Comparison of ENCODE assay signal across 16 cellular contexts in genomic region chr10:14549496-14549895, GRCh38.
DNase-seq lines count a peak whose midpoint lies in the region; ATAC-seq, FAIRE-seq and TF ChIP-seq lines count a peak whose summit lies in the region.
"Had no signal": no experiment of that assay in that cellular context is flagged by ENCODE, and none has a peak within 500 bp of the region (broad histone marks: within the 10 kb centered on the region; RNA-seq: fewer than 3 reads in every experiment).

No MANE protein-coding gene starts in this region.

- no peaks in the 10 kb centered on the region for H3K9me3 Mint-ChIP-seq in activated CD4-positive, alpha-beta T cell treated with anti-CD3 and anti-CD28 coated beads, Interleukin-2, amount 10 ng/mL, durations not matched to agents 7 days and 5 days
- no peaks in the 10 kb centered on the region for H3K9me3 Mint-ChIP-seq in astrocyte (ENCODE audit: unreplicated experiment)
- H3K9me3 Mint-ChIP-seq in stimulated activated naive B cell treated with anti-CD40 and anti-IgM and Interleukin-4, amounts not matched to agents 10 μg/mL and 1 μg/mL and 100 μg/mL, for 72 hours: peaks cover 0 to 1% of the 10 kb centered on the region in 2 donors
- H3K9me3 Mint-ChIP-seq: activated naive CD8-positive, alpha-beta T cell treated with anti-CD3 and anti-CD28 coated beads, Interleukin-2, amount 10 ng/mL, durations not matched to agents 7 days and 5 days had no signal

- DNase-seq in activated CD4-positive, alpha-beta T cell treated with anti-CD3 and anti-CD28 coated beads, Interleukin-2, amount 10 ng/mL, durations not matched to agents 7 days and 5 days: no peak
- no peak for DNase-seq in activated CD4-positive, alpha-beta T cell treated with anti-CD3 and anti-CD28 coated beads for 1 hour
- DNase-seq in astrocyte (ENCODE audit: low read depth) (no peak), HepG2 (ENCODE audit: low spot score) (no peak), kidney (no peak), mucosa of descending colon (no peak)
- no peak for DNase-seq in stimulated activated naive B cell treated with anti-CD40 and anti-IgM and Interleukin-4, amounts not matched to agents 10 μg/mL and 1 μg/mL and 100 μg/mL, for 72 hours
- DNase-seq: activated naive CD8-positive, alpha-beta T cell treated with anti-CD3 and anti-CD28 coated beads, Interleukin-2, amount 10 ng/mL, durations not matched to agents 7 days and 5 days; effector CD8-positive, alpha-beta T cell; H7; lower lobe of right lung; NCI-H1092 treated with DMSO at 0.1 percent for 48 hours; NCI-H524 treated with DMSO at 0.1 percent for 48 hours had no signal

- TF ChIP-seq EP300 in HepG2 (IDR thresholded peaks at IDR 0.05; ENCODE audit: low read depth in 2 of 2, low read length in 2 of 2) (no peak), HepG2 (CRISPR knock-in tag; IDR thresholded peaks at IDR 0.05; ENCODE audit: borderline replicate concordance) (no peak)

- CTCF ChIA-PET in activated CD4-positive, alpha-beta T cell treated with anti-CD3 and anti-CD28 coated beads, Interleukin-2, amount 10 ng/mL, durations not matched to agents 7 days and 5 days (lab: Charles Lee): interaction anchor here (1.2 to 2.0 kb wide), 2 partner anchors 9 to 11 kb away, joined by 3 to 8 read pairs; no protein-coding TSS in a partner anchor
- CTCF ChIA-PET in HepG2 (lab: Yijun Ruan, JAX; ENCODE audit: low intra/inter-chr PET ratio, low total read pairs): no interaction called here

- H4K20me1 ChIP-seq in astrocyte (ENCODE audit: insufficient read depth, low read length): no peaks in the 10 kb centered on the region
- no peaks in the 10 kb centered on the region; the same call in 1 of the 2 replicates for H4K20me1 ChIP-seq in HepG2 (ENCODE audit: insufficient read depth, low read length)

- TF ChIP-seq CTCF in astrocyte (IDR thresholded peaks at IDR 0.05; ENCODE audit: insufficient read depth, low read depth, low read length) (no peak), HepG2 (CRISPR knock-in tag; IDR thresholded peaks at IDR 0.05) (no peak), kidney (IDR thresholded peaks at IDR 0.05; ENCODE audit: borderline replicate concordance, extremely low read depth, insufficient read depth) (no peak), mucosa of descending colon (IDR thresholded peaks at IDR 0.05) (no peak)

- POLR2A ChIA-PET in activated CD4-positive, alpha-beta T cell treated with anti-CD3 and anti-CD28 coated beads, Interleukin-2, amount 10 ng/mL, durations not matched to agents 7 days and 5 days (lab: Charles Lee): no interaction called here
- POLR2A ChIA-PET in HepG2 (lab: Yijun Ruan, JAX): interaction anchor here (0.7 to 2.4 kb wide), 8 partner anchors 11 to 329 kb away, joined by 3 to 8 read pairs (median 4); partner anchors contain the start of gene SUV39H2

- peak overlapping the region; percentile 30 for H2AFZ ChIP-seq in astrocyte (ENCODE audit: low read depth, low read length)
- H2AFZ ChIP-seq in HepG2 (ENCODE audit: low read length): no peak overlapping the region

- peaks cover 78% of the 10 kb centered on the region for H3K4me1 Mint-ChIP-seq in activated CD4-positive, alpha-beta T cell treated with anti-CD3 and anti-CD28 coated beads, Interleukin-2, amount 10 ng/mL, durations not matched to agents 7 days and 5 days
- peaks cover 19% of the 10 kb centered on the region for H3K4me1 Mint-ChIP-seq in astrocyte (ENCODE audit: low read depth, unreplicated experiment)
- peaks cover 50 to 84% of the 10 kb centered on the region in 2 donors for H3K4me1 Mint-ChIP-seq in stimulated activated naive B cell treated with anti-CD40 and anti-IgM and Interleukin-4, amounts not matched to agents 10 μg/mL and 1 μg/mL and 100 μg/mL, for 72 hours

- H3K27me3 ChIP-seq in astrocyte (ENCODE audit: insufficient read depth, low read length) (no peaks in the 10 kb centered on the region), HepG2 (ENCODE audit: control insufficient read depth in 1 of 2, insufficient read depth in 2 of 2, low read length in 2 of 2) (no peaks in the 10 kb centered on the region)
- H3K27me3 ChIP-seq: tibial nerve had no signal

- peaks cover 63% of the 10 kb centered on the region for H3K36me3 Mint-ChIP-seq in activated CD4-positive, alpha-beta T cell treated with anti-CD3 and anti-CD28 coated beads, Interleukin-2, amount 10 ng/mL, durations not matched to agents 7 days and 5 days (ENCODE audit: low read depth)
- H3K36me3 Mint-ChIP-seq in astrocyte (ENCODE audit: low read depth, unreplicated experiment): peaks cover 5% of the 10 kb centered on the region
- peaks cover 28 to 40% of the 10 kb centered on the region in 2 donors for H3K36me3 Mint-ChIP-seq in stimulated activated naive B cell treated with anti-CD40 and anti-IgM and Interleukin-4, amounts not matched to agents 10 μg/mL and 1 μg/mL and 100 μg/mL, for 72 hours

- no peak for FAIRE-seq in astrocyte (lab: Jason Lieb, UNC)
- no peak for FAIRE-seq in HepG2 (lab: Jason Lieb, UNC)
- FAIRE-seq in kidney (lab: Jason Lieb, UNC): no peak
- FAIRE-seq: A204.1 had no signal

- H3K27ac ChIP-seq in astrocyte (ENCODE audit: low read depth, low read length): no peak overlapping the region
- peak overlapping the region; percentile 71 for H3K27ac ChIP-seq in HepG2 (ENCODE audit: extremely low read length, insufficient read depth, low read length)
- H3K27ac ChIP-seq in kidney (ENCODE audit: low read depth in 2 of 2, low read length in 2 of 2): no peak overlapping the region
- H3K27ac ChIP-seq: lower lobe of right lung had no signal

- peak overlapping the region; percentile 20 for H3K27ac Mint-ChIP-seq in activated CD4-positive, alpha-beta T cell treated with anti-CD3 and anti-CD28 coated beads, Interleukin-2, amount 10 ng/mL, durations not matched to agents 7 days and 5 days
- no peak overlapping the region for H3K27ac Mint-ChIP-seq in astrocyte (ENCODE audit: unreplicated experiment)
- peak overlapping the region; percentile 34 for H3K27ac Mint-ChIP-seq in stimulated activated naive B cell treated with anti-CD40 and anti-IgM and Interleukin-4, amounts not matched to agents 10 μg/mL and 1 μg/mL and 100 μg/mL, for 72 hours

- WGBS in HepG2 (ENCODE audit: low lambda C conversion rate): 97% methylated on average over 6 of the region's 6 CpGs

- H3K4me3 Mint-ChIP-seq in activated CD4-positive, alpha-beta T cell treated with anti-CD3 and anti-CD28 coated beads, Interleukin-2, amount 10 ng/mL, durations not matched to agents 7 days and 5 days: no peak overlapping the region
- no peak overlapping the region for H3K4me3 Mint-ChIP-seq in astrocyte (ENCODE audit: unreplicated experiment)
- H3K4me3 Mint-ChIP-seq in stimulated activated naive B cell treated with anti-CD40 and anti-IgM and Interleukin-4, amounts not matched to agents 10 μg/mL and 1 μg/mL and 100 μg/mL, for 72 hours: no peak overlapping the region
- H3K4me3 Mint-ChIP-seq: activated naive CD8-positive, alpha-beta T cell treated with anti-CD3 and anti-CD28 coated beads, Interleukin-2, amount 10 ng/mL, durations not matched to agents 7 days and 5 days had no signal

- H3K79me2 ChIP-seq in astrocyte (ENCODE audit: insufficient read depth, low read length) (peaks cover 14% of the 10 kb centered on the region), HepG2 (ENCODE audit: insufficient read depth, low read length) (peaks cover 28% of the 10 kb centered on the region)

- intact Hi-C loops in HepG2 (cut with micrococcal nuclease; ENCODE audit: unreplicated experiment): no loop called here
- intact Hi-C loops in kidney (cut with DNase I): no loop called here
- intact Hi-C loops in mucosa of descending colon (cut with DNase I, micrococcal nuclease): no loop called here

- no TSS peak for BruUV-seq in HepG2 (replicated peaks; lab: Mats Ljungman, UMichigan)

- in situ Hi-C loops in HepG2 (cut with HindIII; ENCODE audit: extremely low pct_ligation_motif_present, low pct_unique_long_range_greater_than_20kb): no loop called here

- no peaks in the 10 kb centered on the region for H3K27me3 Mint-ChIP-seq in activated CD4-positive, alpha-beta T cell treated with anti-CD3 and anti-CD28 coated beads, Interleukin-2, amount 10 ng/mL, durations not matched to agents 7 days and 5 days
- no peaks in the 10 kb centered on the region for H3K27me3 Mint-ChIP-seq in astrocyte (ENCODE audit: low read depth, unreplicated experiment)
- no peaks in the 10 kb centered on the region for H3K27me3 Mint-ChIP-seq in stimulated activated naive B cell treated with anti-CD40 and anti-IgM and Interleukin-4, amounts not matched to agents 10 μg/mL and 1 μg/mL and 100 μg/mL, for 72 hours
- H3K27me3 Mint-ChIP-seq: activated naive CD8-positive, alpha-beta T cell treated with anti-CD3 and anti-CD28 coated beads, Interleukin-2, amount 10 ng/mL, durations not matched to agents 7 days and 5 days had no signal

- ATAC-seq in HepG2 (no peak), HG03565 (IDR thresholded peaks at IDR 0.05; ENCODE audit: unreplicated experiment) (no peak), mucosa of descending colon (no peak)
- no peak for ATAC-seq in stimulated activated naive B cell treated with anti-CD40 and anti-IgM and Interleukin-4, amounts not matched to agents 10 μg/mL and 1 μg/mL and 100 μg/mL, for 72 hours (replicated peaks)

- no peak overlapping the region for H3K4me2 ChIP-seq in astrocyte (ENCODE audit: low read length)
- H3K4me2 ChIP-seq in HepG2 (ENCODE audit: low read depth, low read length): no peak overlapping the region

- H3K9me3 ChIP-seq in astrocyte (ENCODE audit: insufficient read depth, low read depth, low read length) (no peaks in the 10 kb centered on the region), HepG2 (ENCODE audit: low read length) (no peaks in the 10 kb centered on the region), kidney (ENCODE audit: control insufficient read depth in 1 of 2, low read length in 2 of 2) (no peaks in the 10 kb centered on the region), mucosa of descending colon (no peaks in the 10 kb centered on the region)
- H3K9me3 ChIP-seq: lower lobe of right lung, tibial nerve had no signal

- TF ChIP-seq POLR2A in HepG2 (IDR thresholded peaks at IDR 0.05; ENCODE audit: insufficient read depth in 1 of 2, low read depth in 2 of 2, low read length in 2 of 2): no peak

- H3K4me3 ChIP-seq in astrocyte (ENCODE audit: insufficient read depth, low read depth, low read length): no peak overlapping the region
- no peak overlapping the region for H3K4me3 ChIP-seq in HepG2 (replicated peaks in 1 of 3; ENCODE audit: insufficient read depth in 1 of 3, low read depth in 2 of 3, low read length in 3 of 3)
- H3K4me3 ChIP-seq in kidney (ENCODE audit: low read length in 2 of 2): no peak overlapping the region
- H3K4me3 ChIP-seq in mucosa of descending colon: no peak overlapping the region
- H3K4me3 ChIP-seq: lower lobe of right lung, tibial nerve had no signal

- H3K9ac ChIP-seq in astrocyte (ENCODE audit: low read length): no peak overlapping the region
- no peak overlapping the region for H3K9ac ChIP-seq in HepG2 (ENCODE audit: insufficient read depth, low read depth, low read length)
- H3K9ac ChIP-seq in kidney (ENCODE audit: low read length in 2 of 2): no peak overlapping the region

- H3K4me1 ChIP-seq in astrocyte (ENCODE audit: insufficient read depth, low read length): peaks cover 22% of the 10 kb centered on the region
- peaks cover 53% of the 10 kb centered on the region for H3K4me1 ChIP-seq in HepG2 (ENCODE audit: insufficient read depth, low read length)
- H3K4me1 ChIP-seq in kidney (ENCODE audit: control insufficient read depth in 1 of 2, insufficient read depth in 1 of 2, low read depth in 1 of 2, low read length in 2 of 2): peaks cover 5 to 7% of the 10 kb centered on the region in 2 donors
- H3K4me1 ChIP-seq in mucosa of descending colon (ENCODE audit: low read depth): peaks cover 28% of the 10 kb centered on the region

- no peak for TF ChIP-seq RAD21 in HepG2 (CRISPR knock-in tag; IDR thresholded peaks at IDR 0.05)

- H3K36me3 ChIP-seq in astrocyte (ENCODE audit: insufficient read depth, low read length): no peaks in the 10 kb centered on the region
- H3K36me3 ChIP-seq in HepG2 (replicated peaks in 1 of 2; ENCODE audit: control insufficient read depth in 1 of 2, insufficient read depth in 2 of 2, low read length in 2 of 2): peaks cover 0 to 2% of the 10 kb centered on the region in 2 experiments; a peak in 1 of 5 replicates
- H3K36me3 ChIP-seq in kidney (ENCODE audit: control insufficient read depth in 1 of 2, insufficient read depth in 2 of 2, low read length in 2 of 2): peaks cover 0 to 7% of the 10 kb centered on the region in 2 donors
- H3K36me3 ChIP-seq in mucosa of descending colon (ENCODE audit: low read depth): no peaks in the 10 kb centered on the region
- H3K36me3 ChIP-seq: lower lobe of right lung, tibial nerve had no signal
